Comparison of ENCODE assay signal across 18 cellular contexts in the genomic region with DNA sequence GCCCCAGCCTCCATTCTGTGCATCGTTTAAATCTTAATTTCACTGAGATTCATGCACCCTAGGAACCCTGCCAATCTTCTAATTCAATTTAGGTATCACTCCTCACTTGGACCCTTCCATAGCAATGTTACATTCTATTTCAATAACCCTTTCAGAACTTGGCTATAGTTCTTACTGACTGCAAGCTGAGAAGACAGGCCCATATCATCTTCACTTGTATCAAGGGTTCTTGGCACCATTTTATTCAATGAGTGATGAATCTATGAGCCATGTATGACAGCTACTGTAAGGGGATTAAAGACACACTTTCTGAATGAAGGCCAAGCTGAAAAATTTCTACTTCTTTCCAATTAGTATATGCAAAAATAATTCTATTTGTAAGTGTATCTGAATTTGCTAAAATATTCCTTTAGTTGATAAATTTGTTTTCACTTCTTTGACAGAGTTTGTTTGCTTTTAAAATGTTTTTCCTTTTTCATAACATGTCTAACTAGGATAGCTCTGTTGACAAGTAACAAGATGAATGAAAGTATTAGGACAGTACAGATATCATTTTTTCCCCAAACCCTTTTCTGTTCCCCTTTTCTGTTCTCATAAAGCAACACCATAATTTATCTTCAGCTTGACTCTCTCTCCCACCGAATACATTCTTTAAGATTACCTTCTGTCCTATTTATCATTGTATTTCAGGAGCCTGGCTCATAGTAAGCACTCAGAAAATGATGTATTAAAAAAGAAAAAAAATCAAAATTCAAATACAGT. TPM values are rescaled to one million over a fixed set of nuclear protein-coding genes. Genes with fewer than 3 reads are reported as not detected.
A peak's percentile ranks its signal among the peaks of the same experiment; 100 is the strongest.
DNase-seq lines count a peak whose midpoint lies in the region; ATAC-seq and TF ChIP-seq lines count a peak whose summit lies in the region.
"Had no signal": no experiment of that assay in that cellular context is flagged by ENCODE, and none has a peak within 500 bp of the region (broad histone marks: within the 10 kb centered on the region; RNA-seq: fewer than 3 reads in every experiment).

No MANE protein-coding gene starts in this region.

- H3K27ac ChIP-seq in OCI-LY3 (ENCODE audit: low read length) = peak overlapping the region; percentile 97
- peak overlapping the region; percentile 29 for H3K27ac ChIP-seq in smooth muscle cell (ENCODE audit: low read depth)
- H3K27ac ChIP-seq in coronary artery = no peak overlapping the region
- H3K27ac ChIP-seq: hepatocyte, right atrium auricular region had no signal

- H3K9ac ChIP-seq in OCI-LY3 (ENCODE audit: low read length) (peak overlapping the region; percentile 64), smooth muscle cell (ENCODE audit: low read depth) (no peak overlapping the region)

- ATAC-seq in GM18909 (IDR thresholded peaks at IDR 0.05; ENCODE audit: poor library complexity, unreplicated experiment) (peak; percentile 60), GM21786 (IDR thresholded peaks at IDR 0.05; ENCODE audit: unreplicated experiment) (peak; percentile 67)
- ATAC-seq: esophagus mucosa; left ventricle myocardium superior; naive thymus-derived CD8-positive, alpha-beta T cell had no signal

- H3K27me3 ChIP-seq in OCI-LY3 (ENCODE audit: low read depth, low read length) (no peaks in the 10 kb centered on the region), smooth muscle cell (ENCODE audit: low read depth) (no peaks in the 10 kb centered on the region)
- H3K27me3 ChIP-seq: hepatocyte, right atrium auricular region had no signal

- peak overlapping the region; percentile 40 for H3K4me3 ChIP-seq in OCI-LY3 (ENCODE audit: low read length)
- H3K4me3 ChIP-seq in smooth muscle cell = no peak overlapping the region
- H3K4me3 ChIP-seq in coronary artery = no peak overlapping the region
- H3K4me3 ChIP-seq: hepatocyte, right atrium auricular region had no signal

- H3K36me3 ChIP-seq in OCI-LY3 (replicated peaks; ENCODE audit: low read depth, low read length) = peaks cover 26% of the 10 kb centered on the region
- no peaks in the 10 kb centered on the region for H3K36me3 ChIP-seq in smooth muscle cell (ENCODE audit: low read depth)
- H3K36me3 ChIP-seq: right atrium auricular region had no signal

- no peak for DNase-seq in smooth muscle cell (lab: John Stamatoyannopoulos, UW; ENCODE audit: unreplicated experiment)
- no peak for DNase-seq in KG1 (lab: John Stamatoyannopoulos, UW)
- DNase-seq in NCI-H2029 (lab: John Stamatoyannopoulos, UW) = no peak
- DNase-seq in coronary artery (ENCODE audit: low spot score) = no peak
- DNase-seq: activated CD4-positive, alpha-beta T cell treated with anti-CD3 and anti-CD28 coated beads, Interleukin-2, amount 10 ng/mL, durations not matched to agents 7 days and 5 days; CD4-positive, CD25-positive, alpha-beta regulatory T cell; cortex of kidney; KBM-7; left ventricle myocardium superior; naive thymus-derived CD8-positive, alpha-beta T cell; NCI-H187; stimulated activated CD4-positive, alpha-beta T cell treated with anti-CD3 and anti-CD28 coated beads, Interleukin-4, amount 100 ng/mL, for 24 hours had no signal

- peaks cover 70% of the 10 kb centered on the region for H3K79me2 ChIP-seq in OCI-LY3 (ENCODE audit: low read length)
- peaks cover 20% of the 10 kb centered on the region for H3K79me2 ChIP-seq in smooth muscle cell (ENCODE audit: low read depth)

- H2AFZ ChIP-seq in OCI-LY3 (ENCODE audit: low read depth, low read length) = no peak overlapping the region
- no peak overlapping the region for H2AFZ ChIP-seq in smooth muscle cell (ENCODE audit: low read depth)
- H2AFZ ChIP-seq: hepatocyte had no signal

- no peaks in the 10 kb centered on the region for H3F3A ChIP-seq in smooth muscle cell (ENCODE audit: low read depth)

- H3K4me2 ChIP-seq in OCI-LY3 (ENCODE audit: low read length) (peak overlapping the region; percentile 89), smooth muscle cell (no peak overlapping the region)
- H3K4me2 ChIP-seq: hepatocyte had no signal

- TF ChIP-seq CTCF in OCI-LY3 (IDR thresholded peaks at IDR 0.05; ENCODE audit: low read depth, low read length) (no peak), smooth muscle cell (IDR thresholded peaks at IDR 0.05; ENCODE audit: borderline replicate concordance, insufficient read depth, poor library complexity, severe bottlenecking) (no peak), coronary artery (IDR thresholded peaks at IDR 0.05) (no peak)

- H3K4me1 ChIP-seq in OCI-LY3 (ENCODE audit: low read length) = peaks cover 75% of the 10 kb centered on the region
- H3K4me1 ChIP-seq in smooth muscle cell (ENCODE audit: low read depth) = peaks cover 4% of the 10 kb centered on the region
- H3K4me1 ChIP-seq: right atrium auricular region had no signal

- H4K20me1 ChIP-seq in OCI-LY3 (ENCODE audit: insufficient read depth, low read length) = no peaks in the 10 kb centered on the region
- no peaks in the 10 kb centered on the region for H4K20me1 ChIP-seq in smooth muscle cell (ENCODE audit: low read depth)

- 91% methylated on average over 2 of the region's 2 CpGs for WGBS in smooth muscle cell (ENCODE audit: low lambda C conversion rate)

- H3K9me3 ChIP-seq in OCI-LY3 (ENCODE audit: insufficient read depth, low read length) = no peaks in the 10 kb centered on the region
- no peaks in the 10 kb centered on the region for H3K9me3 ChIP-seq in smooth muscle cell (replicated peaks; ENCODE audit: low read depth)
- H3K9me3 ChIP-seq: right atrium auricular region had no signal

RNA-seq across cellular contexts. Expression of gene ITGA2, which starts 9.6 kb away (rescaled TPM):
- total RNA-seq in smooth muscle cell = 16.4 and 19.2 TPM in 2 replicates
- polyA plus RNA-seq in smooth muscle cell = 1.5 and 5.4 TPM in 2 replicates
- total RNA-seq: naive thymus-derived CD8-positive, alpha-beta T cell had no signal

Comparison
In these comparisons a context has a peak if more than half of its experiments do, and no peak if none do; other contexts are left out.
1. H3K27ac ChIP-seq: peak in OCI-LY3 (single experiment) and smooth muscle cell (single experiment); none in coronary artery (0 of 2).